In genomic region chr4:18559492-18559891, GRCh38 we compare ENCODE assay signal across 27 cellular contexts.
"Had no signal": no experiment of that assay in that cellular context is flagged by ENCODE, and none has a peak within 500 bp of the region (broad histone marks: within the 10 kb centered on the region; RNA-seq: fewer than 3 reads in every experiment).

No MANE protein-coding gene starts in this region.

- H3K27me3 ChIP-seq: stomach, suprapubic skin, testis, thyroid gland, tibial artery, tibial nerve, transverse colon, upper lobe of left lung, upper lobe of right lung, uterus, vagina had no signal

- H3K4me1 ChIP-seq: stomach, suprapubic skin, testis, thyroid gland, tibial artery, tibial nerve, transverse colon, upper lobe of left lung, upper lobe of right lung, uterus, vagina had no signal

- H3K4me3 ChIP-seq: stomach, suprapubic skin, testis, thoracic aorta, thyroid gland, tibial artery, tibial nerve, transverse colon, upper lobe of left lung, upper lobe of right lung, uterus, vagina had no signal

- H3K27ac ChIP-seq: stomach, suprapubic skin, testis, thoracic aorta, thyroid gland, tibial artery, tibial nerve, transverse colon, upper lobe of left lung, upper lobe of right lung, uterus, vagina had no signal

- ATAC-seq: stimulated activated effector memory CD8-positive, alpha-beta T cell treated with anti-CD3 and anti-CD28 coated beads, Interleukin-12 subunit alpha, Interleukin-12 subunit beta, amount 100 ng/mL, for 72 hours; stimulated activated memory B cell treated with anti-CD40 and anti-IgM and Interleukin-4, amounts not matched to agents 10 μg/mL and 1 μg/mL and 100 μg/mL, for 72 hours; stimulated activated naive B cell treated with anti-CD40 and anti-IgM and Interleukin-4, amounts not matched to agents 10 μg/mL and 1 μg/mL and 100 μg/mL, for 72 hours; stimulated activated naive CD8-positive, alpha-beta T cell treated with anti-CD3 and anti-CD28 coated beads, Interleukin-15, amount 100 ng/mL, for 72 hours; stimulated activated naive CD8-positive, alpha-beta T cell treated with anti-CD3 and anti-CD28 coated beads, Interleukin-15, Interleukin-2, amounts not matched to agents 100 U/mL and 50 U/mL, for 24 hours; upper lobe of right lung had no signal

- FAIRE-seq: urothelium cell line had no signal

- H3K36me3 ChIP-seq: stomach, suprapubic skin, thoracic aorta, thyroid gland, tibial artery, tibial nerve, transverse colon, upper lobe of left lung, upper lobe of right lung, uterus, vagina had no signal

- DNase-seq: stimulated activated CD4-positive, alpha-beta T cell treated with anti-CD3 and anti-CD28 coated beads, Interleukin-2, amount 100 ng/mL, for 48 hours; stimulated activated CD4-positive, alpha-beta T cell treated with anti-CD3 and anti-CD28 coated beads, Interleukin-4, amount 100 ng/mL, for 1 hour; stimulated activated CD4-positive, alpha-beta T cell treated with anti-CD3 and anti-CD28 coated beads, Interleukin-4, amount 100 ng/mL, for 24 hours; stimulated activated CD4-positive, alpha-beta T cell treated with anti-CD3 and anti-CD28 coated beads, Interleukin-4, amount 100 ng/mL, for 4 hours; stimulated activated CD8-positive, alpha-beta memory T cell treated with anti-CD3 and anti-CD28 coated beads, Interleukin-4, amount 100 ng/mL, for 48 hours; stimulated activated naive B cell treated with anti-CD40 and anti-IgM and Interleukin-4, amounts not matched to agents 10 μg/mL and 1 μg/mL and 100 μg/mL, for 72 hours; stimulated activated naive CD4-positive, alpha-beta T cell; stimulated activated naive CD4-positive, alpha-beta T cell treated with Interleukin-2 at 50 U/mL for 16 hours; stimulated activated naive CD8-positive, alpha-beta T cell treated with anti-CD3 and anti-CD28 coated beads, Interleukin-15, amount 100 ng/mL, for 72 hours; stimulated activated naive CD8-positive, alpha-beta T cell treated with anti-CD3 and anti-CD28 coated beads, Interleukin-15, Interleukin-2, amounts not matched to agents 100 U/mL and 50 U/mL, for 24 hours; stomach; substantia nigra; testis; thyroid gland; tibial artery; transverse colon; trophoblast cell; upper lobe of right lung; uterus had no signal

- H3K9me3 ChIP-seq: suprapubic skin, testis, thoracic aorta, thyroid gland, tibial artery, transverse colon, upper lobe of left lung, upper lobe of right lung, uterus, vagina had no signal
